ENCODE assay signal across 16 cellular contexts in the genomic region with DNA sequence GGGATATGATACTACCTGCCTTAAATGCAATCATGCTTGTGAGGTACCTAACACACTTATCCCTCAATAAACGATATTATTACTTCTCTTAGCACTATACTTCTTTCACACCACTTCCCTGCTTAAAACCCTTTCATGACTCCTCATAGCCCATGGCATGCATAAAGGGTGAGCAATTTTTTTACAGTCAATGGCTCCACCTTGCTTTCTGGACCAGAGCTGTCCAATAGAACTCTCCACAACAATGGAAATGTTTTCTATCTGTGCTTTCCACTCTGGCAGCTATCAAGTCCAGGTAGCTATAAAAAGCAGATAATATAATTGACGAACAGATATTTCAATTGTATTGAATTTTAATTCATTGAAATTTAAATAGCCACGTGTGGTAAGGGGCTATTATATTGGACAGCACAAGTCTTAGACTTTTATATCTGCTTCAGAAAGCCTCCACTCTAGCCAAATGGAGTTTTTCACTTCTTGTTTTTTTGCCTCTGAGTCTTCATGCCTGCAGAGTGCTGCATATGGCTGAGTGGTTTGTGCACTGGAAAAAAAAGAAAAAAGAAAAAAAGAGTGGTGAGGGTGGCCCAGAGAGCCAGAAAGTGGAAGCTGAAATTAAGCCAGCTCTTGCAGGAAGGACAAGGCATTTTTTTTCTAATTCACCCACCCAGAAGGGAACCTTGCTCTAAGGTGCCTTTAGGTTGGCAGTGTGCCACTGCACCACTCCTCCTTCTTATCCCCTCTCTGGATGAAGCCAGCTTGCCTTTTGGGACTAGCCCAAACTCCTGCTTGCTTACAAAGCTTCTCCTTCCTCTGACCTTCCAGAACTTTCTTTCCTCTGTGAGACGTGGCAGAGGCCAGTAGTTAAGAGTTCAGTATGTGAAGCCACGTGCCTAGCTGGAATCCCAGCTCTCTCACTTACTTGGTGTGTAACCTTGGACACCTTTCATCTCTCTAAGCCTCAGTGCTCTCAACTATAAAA.
A peak's percentile ranks its signal among the peaks of the same experiment; 100 is the strongest.
DNase-seq lines count a peak whose midpoint lies in the region; ATAC-seq and TF ChIP-seq lines count a peak whose summit lies in the region.
"Had no signal": no experiment of that assay in that cellular context is flagged by ENCODE, and none has a peak within 500 bp of the region (broad histone marks: within the 10 kb centered on the region; RNA-seq: fewer than 3 reads in every experiment).

No MANE protein-coding gene starts in this region.

- no peaks in the 10 kb centered on the region for H3K79me2 ChIP-seq in smooth muscle cell (ENCODE audit: low read depth)

- peaks cover under 1% of the 10 kb centered on the region for H3K4me1 ChIP-seq in smooth muscle cell (ENCODE audit: low read depth)
- H3K4me1 ChIP-seq in tibial artery, result no peaks in the 10 kb centered on the region
- H3K4me1 ChIP-seq: spleen had no signal

- no peak for ATAC-seq in left lobe of liver
- ATAC-seq: activated naive CD4-positive, alpha-beta T cell treated with anti-CD3 and anti-CD28 coated beads, Interleukin-2, amount 50 U/mL, for 72 hours; heart right ventricle; stimulated activated naive CD8-positive, alpha-beta T cell treated with anti-CD3 and anti-CD28 coated beads, Interleukin-15, amount 100 ng/mL, for 72 hours had no signal

- intact Hi-C loops in tibial artery (cut with DNase I; ENCODE audit: low total_unique reads), result no loop called here

- no peaks in the 10 kb centered on the region for H3K27me3 ChIP-seq in smooth muscle cell (ENCODE audit: low read depth)
- H3K27me3 ChIP-seq in tibial artery, result no peaks in the 10 kb centered on the region
- H3K27me3 ChIP-seq: spleen had no signal

- H4K20me1 ChIP-seq in smooth muscle cell (ENCODE audit: low read depth), result no peaks in the 10 kb centered on the region

- H2AFZ ChIP-seq in smooth muscle cell (ENCODE audit: low read depth), result no peak overlapping the region

- H3K27ac ChIP-seq in smooth muscle cell (ENCODE audit: low read depth), result peak overlapping the region; percentile 87
- no peak overlapping the region for H3K27ac ChIP-seq in tibial artery
- H3K27ac ChIP-seq: cardiac muscle cell, heart right ventricle, spleen had no signal

- H3K9me3 ChIP-seq in smooth muscle cell (replicated peaks; ENCODE audit: low read depth) (no peaks in the 10 kb centered on the region), tibial artery (no peaks in the 10 kb centered on the region)
- H3K9me3 ChIP-seq: mucosa of descending colon had no signal

- TF ChIP-seq CTCF in epithelial cell of proximal tubule (conservative IDR thresholded peaks at IDR 0.05; ENCODE audit: low read depth, low read length) (peak; percentile 32), smooth muscle cell (IDR thresholded peaks at IDR 0.05; ENCODE audit: borderline replicate concordance, insufficient read depth, poor library complexity, severe bottlenecking) (no peak), tibial artery (IDR thresholded peaks at IDR 0.05) (no peak)

- no peak overlapping the region for H3K4me2 ChIP-seq in smooth muscle cell

- H3K36me3 ChIP-seq in smooth muscle cell (ENCODE audit: low read depth), result no peaks in the 10 kb centered on the region
- H3K36me3 ChIP-seq in tibial artery, result no peaks in the 10 kb centered on the region
- H3K36me3 ChIP-seq: cardiac muscle cell, heart right ventricle, spleen had no signal

- DNase-seq in NOMO-1 treated with DMSO at 0.1 percent for 48 hours (lab: John Stamatoyannopoulos, UW; ENCODE audit: unreplicated experiment), result peak; percentile 19
- DNase-seq in NOMO-1 treated with dmso at 0.1 percent for 144 hours (lab: John Stamatoyannopoulos, UW; ENCODE audit: unreplicated experiment), result no peak
- DNase-seq in M059J (ENCODE audit: low read depth), result peak; percentile 72
- no peak for DNase-seq in epithelial cell of proximal tubule (ENCODE audit: low read depth)
- no peak for DNase-seq in smooth muscle cell (lab: John Stamatoyannopoulos, UW; ENCODE audit: unreplicated experiment)
- DNase-seq in tibial artery, result no peak
- DNase-seq in left lobe of liver (ENCODE audit: low spot score), result no peak
- no peak for DNase-seq in NCI-H2107 (lab: John Stamatoyannopoulos, UW)
- DNase-seq: activated CD8-positive, alpha-beta memory T cell treated with anti-CD3 and anti-CD28 coated beads, Interleukin-2, amount 50 U/mL, for 48 hours; heart right ventricle; MM.1S; spleen; stimulated activated naive CD8-positive, alpha-beta T cell treated with anti-CD3 and anti-CD28 coated beads, Interleukin-15, amount 100 ng/mL, for 72 hours had no signal

- H3F3A ChIP-seq in smooth muscle cell (ENCODE audit: low read depth), result peaks cover 24% of the 10 kb centered on the region

- no peak overlapping the region for H3K4me3 ChIP-seq in epithelial cell of proximal tubule (ENCODE audit: low read depth, low read length)
- H3K4me3 ChIP-seq in smooth muscle cell, result no peak overlapping the region
- no peak overlapping the region for H3K4me3 ChIP-seq in tibial artery
- H3K4me3 ChIP-seq: cardiac muscle cell, heart right ventricle, mucosa of descending colon, spleen had no signal

- 66% methylated on average over 5 of the region's 5 CpGs for WGBS in smooth muscle cell (ENCODE audit: low lambda C conversion rate)

- no peak overlapping the region for H3K9ac ChIP-seq in smooth muscle cell (ENCODE audit: low read depth)

Comparison
In these comparisons a context has a peak if more than half of its experiments do, and no peak if none do; other contexts are left out.
1. DNase-seq: peak in NOMO-1 treated with DMSO at 0.1 percent for 48 hours (single experiment) and M059J (single experiment); none in NOMO-1 treated with dmso at 0.1 percent for 144 hours (single experiment), epithelial cell of proximal tubule (single experiment), smooth muscle cell (single experiment), tibial artery (0 of 2), left lobe of liver (single experiment) and NCI-H2107 (single experiment).